Comparison of ENCODE assay signal across 1 cellular context in the genomic region with DNA sequence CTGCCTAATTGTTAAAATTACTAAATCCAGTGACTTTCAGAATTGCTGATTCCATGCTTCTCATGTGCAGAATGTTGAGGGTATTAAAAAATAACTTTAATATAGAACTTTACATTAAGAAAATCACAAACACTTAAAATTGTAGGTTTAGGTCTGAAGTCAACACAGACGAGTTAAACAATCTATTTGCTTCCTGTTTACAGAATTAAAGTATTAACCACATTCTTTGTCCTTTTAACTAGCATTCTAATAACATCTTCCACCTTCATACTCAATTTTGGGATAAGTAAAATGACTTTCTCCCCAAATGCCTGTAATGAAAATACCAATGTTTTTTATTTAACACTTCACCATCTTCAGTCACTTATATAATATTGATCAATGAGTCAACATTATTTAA.
TF ChIP-seq lines count a peak whose summit lies in the region.

No MANE protein-coding gene starts in this region.

TF ChIP-seq in H1, 55 proteins besides CTCF, POLR2A, EP300 and RAD21 (continued from another document):
- TF ChIP-seq EZH2 (IDR thresholded peaks at IDR 0.05; ENCODE audit: low read depth, low read length, severe bottlenecking) (no peak), POU5F1 (IDR thresholded peaks at IDR 0.05; ENCODE audit: low read depth, low read length) (no peak), FOSL1 (IDR thresholded peaks at IDR 0.05; ENCODE audit: insufficient read depth, low read depth, low read length) (no peak), JUND (IDR thresholded peaks at IDR 0.05; ENCODE audit: low read length) (no peak), RBBP5 (IDR thresholded peaks at IDR 0.05; ENCODE audit: borderline replicate concordance, low read depth, low read length) (no peak), TAF7 (optimal IDR thresholded peaks at IDR 0.05; ENCODE audit: borderline replicate concordance, low read depth, low read length) (no peak), CEBPB (IDR thresholded peaks at IDR 0.05; ENCODE audit: low read depth, low read length) (no peak), BACH1 (IDR thresholded peaks at IDR 0.05; ENCODE audit: low read length) (no peak), CHD2 (IDR thresholded peaks at IDR 0.05; ENCODE audit: low read length) (no peak), ASH2L (IDR thresholded peaks at IDR 0.05; ENCODE audit: low read length) (no peak)
- TF ChIP-seq, protein P1, sequence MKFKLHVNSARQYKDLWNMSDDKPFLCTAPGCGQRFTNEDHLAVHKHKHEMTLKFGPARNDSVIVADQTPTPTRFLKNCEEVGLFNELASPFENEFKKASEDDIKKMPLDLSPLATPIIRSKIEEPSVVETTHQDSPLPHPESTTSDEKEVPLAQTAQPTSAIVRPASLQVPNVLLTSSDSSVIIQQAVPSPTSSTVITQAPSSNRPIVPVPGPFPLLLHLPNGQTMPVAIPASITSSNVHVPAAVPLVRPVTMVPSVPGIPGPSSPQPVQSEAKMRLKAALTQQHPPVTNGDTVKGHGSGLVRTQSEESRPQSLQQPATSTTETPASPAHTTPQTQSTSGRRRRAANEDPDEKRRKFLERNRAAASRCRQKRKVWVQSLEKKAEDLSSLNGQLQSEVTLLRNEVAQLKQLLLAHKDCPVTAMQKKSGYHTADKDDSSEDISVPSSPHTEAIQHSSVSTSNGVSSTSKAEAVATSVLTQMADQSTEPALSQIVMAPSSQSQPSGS (IDR thresholded peaks at IDR 0.05; ENCODE audit: low read length) = no peak
